In the genomic region with DNA sequence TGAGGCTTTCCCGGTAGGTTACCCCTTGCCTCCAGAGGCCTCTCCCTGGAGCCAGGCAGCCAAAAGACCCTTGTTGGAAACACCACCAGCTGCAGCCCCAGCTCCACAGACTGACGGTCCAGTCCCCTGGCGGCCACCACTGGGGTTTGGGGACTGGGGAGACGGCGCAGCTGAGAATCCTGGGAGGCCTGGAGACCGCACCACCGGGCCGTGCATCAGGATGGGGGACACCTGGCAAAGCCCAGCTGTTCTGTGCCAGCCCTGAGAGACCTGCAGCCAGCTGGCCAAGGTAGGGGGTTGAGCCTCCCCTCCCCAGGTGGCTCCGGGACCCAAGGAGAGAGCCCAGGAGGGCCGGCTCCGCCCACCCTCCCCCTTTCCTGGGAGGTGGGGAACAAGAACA, we compare ENCODE assay signal across 19 cellular contexts.
"Had no signal": no experiment of that assay in that cellular context is flagged by ENCODE, and none has a peak within 500 bp of the region (broad histone marks: within the 10 kb centered on the region; RNA-seq: fewer than 3 reads in every experiment).

No MANE protein-coding gene starts in this region.

- H3K79me2 ChIP-seq: parathyroid adenoma had no signal

- H3K36me3 ChIP-seq: gastrocnemius medialis, left lung, right lobe of liver, thoracic aorta, tibial nerve, upper lobe of left lung, uterus had no signal

- H2AFZ ChIP-seq: parathyroid adenoma had no signal

- H3K9ac ChIP-seq: parathyroid adenoma had no signal

- H3K27ac ChIP-seq: dorsolateral prefrontal cortex, gastrocnemius medialis, left lung, parathyroid adenoma, thoracic aorta, tibial nerve, upper lobe of left lung, uterus had no signal

- H3K9me3 ChIP-seq: gastrocnemius medialis, left lung, mucosa of descending colon, right lobe of liver, thoracic aorta, tibial nerve, upper lobe of left lung, uterus had no signal

- ATAC-seq: left lung; natural killer cell treated with Interleukin-12 subunit alpha and Interleukin-12 subunit beta and Interleukin-15 and Interleukin-18, amount 100 ng/mL, for 72 hours; stimulated activated naive B cell treated with anti-CD40 and anti-IgM and Interleukin-4, amounts not matched to agents 10 μg/mL and 1 μg/mL and 100 μg/mL, for 72 hours had no signal

- H3K27me3 ChIP-seq: dorsolateral prefrontal cortex, gastrocnemius medialis, left lung, right lobe of liver, tibial nerve, upper lobe of left lung, uterus had no signal

- DNase-seq: dorsolateral prefrontal cortex; effector CD4-positive, alpha-beta T cell; kidney; mesenchymal stem cell; mucosa of descending colon; naive B cell; small intestine; stimulated activated CD4-positive, alpha-beta T cell treated with anti-CD3 and anti-CD28 coated beads, Interleukin-15, amount 100 ng/mL, for 24 hours; stimulated activated CD4-positive, alpha-beta T cell treated with anti-CD3 and anti-CD28 coated beads, Interleukin-2, amount 100 ng/mL, for 48 hours; stimulated activated naive B cell treated with anti-CD40 and anti-IgM and Interleukin-4, amounts not matched to agents 10 μg/mL and 1 μg/mL and 100 μg/mL, for 72 hours; uterus had no signal

- H3K4me3 ChIP-seq: dorsolateral prefrontal cortex, gastrocnemius medialis, left lung, mucosa of descending colon, right lobe of liver, thoracic aorta, tibial nerve, upper lobe of left lung, uterus had no signal

- H3K4me1 ChIP-seq: parathyroid adenoma, tibial nerve, uterus had no signal
